ENCODE assay signal across 9 cellular contexts in genomic region chr4:147782087-147782781, GRCh38. TPM values are rescaled to one million over a fixed set of nuclear protein-coding genes. Genes with fewer than 3 reads are reported as not detected.
DNase-seq lines count a peak whose midpoint lies in the region; ATAC-seq and TF ChIP-seq lines count a peak whose summit lies in the region.
"Had no signal": no experiment of that assay in that cellular context is flagged by ENCODE, and none has a peak within 500 bp of the region (broad histone marks: within the 10 kb centered on the region; RNA-seq: fewer than 3 reads in every experiment).

No MANE protein-coding gene starts in this region.

- DNase-seq in DMS 273 (lab: John Stamatoyannopoulos, UW; ENCODE audit: unreplicated experiment) (peak; percentile 62), LHCN-M2 (ENCODE audit: low read depth) (peak; percentile 67), cardiac fibroblast (ENCODE audit: low read depth in 2 of 2) (peak; percentile 44 to 47), lung microvascular endothelial cell (ENCODE audit: low read depth in 2 of 2) (peak; percentile 31 to 51), HPDE6-E6E7 (ENCODE audit: extremely low spot score) (no peak), middle frontal gyrus (ENCODE audit: extremely low spot score, low spot score) (no peak)
- no peak for DNase-seq in activated naive CD4-positive, alpha-beta T cell treated with anti-CD3 and anti-CD28 coated beads, Interleukin-2, amount 50 U/mL, for 16 hours
- DNase-seq: NCI-H524 treated with DMSO at 0.1 percent for 48 hours had no signal

- no peak for ATAC-seq in GM21786 (IDR thresholded peaks at IDR 0.05; ENCODE audit: unreplicated experiment)

- no peak for TF ChIP-seq CTCF in cardiac fibroblast (IDR thresholded peaks at IDR 0.05; ENCODE audit: low read depth, low read length)

- H3K4me3 ChIP-seq in cardiac fibroblast (replicated peaks in 1 of 2; ENCODE audit: low read depth in 2 of 2, low read length in 2 of 2), result no peak overlapping the region

RNA-seq across cellular contexts. Expression of gene ARHGAP10, which starts 50.3 kb away (rescaled TPM):
- 27.1 and 28.9 TPM in 2 replicates for total RNA-seq in LHCN-M2 (2014; rRNA removed)
- polyA plus RNA-seq in LHCN-M2 (2012), result 20.1 TPM
- 4.8 and 8.9 TPM in 2 replicates for total RNA-seq in lung microvascular endothelial cell

Comparison
In these comparisons a context has a peak if more than half of its experiments do, and no peak if none do; other contexts are left out.
1. DNase-seq: peak in DMS 273 (single experiment), LHCN-M2 (single experiment), cardiac fibroblast (2 of 2) and lung microvascular endothelial cell (2 of 2); none in activated naive CD4-positive, alpha-beta T cell treated with anti-CD3 and anti-CD28 coated beads, Interleukin-2, amount 50 U/mL, for 16 hours (single experiment), HPDE6-E6E7 (single experiment) and middle frontal gyrus (single experiment).